In genomic region chr2:9952286-9952737, GRCh38 we compare ENCODE assay signal across 9 cellular contexts. TPM values are rescaled to one million over a fixed set of nuclear protein-coding genes. Genes with fewer than 3 reads are reported as not detected.
A peak's percentile ranks its signal among the peaks of the same experiment; 100 is the strongest.
DNase-seq lines count a peak whose midpoint lies in the region; ATAC-seq and TF ChIP-seq lines count a peak whose summit lies in the region.
"Had no signal": no experiment of that assay in that cellular context is flagged by ENCODE, and none has a peak within 500 bp of the region (broad histone marks: within the 10 kb centered on the region; RNA-seq: fewer than 3 reads in every experiment).

No MANE protein-coding gene starts in this region.

- no peak overlapping the region for H3K27ac Mint-ChIP-seq in central memory CD8-positive, alpha-beta T cell (ENCODE audit: low read depth)

- H3K36me3 ChIP-seq in A673 (ENCODE audit: insufficient read depth, low read length, poor library complexity, severe bottlenecking) (no peaks in the 10 kb centered on the region), HUES64 (ENCODE audit: insufficient read depth, low read length) (no peaks in the 10 kb centered on the region), mucosa of stomach (ENCODE audit: control insufficient read depth, insufficient read depth, low read length) (no peaks in the 10 kb centered on the region)

- CTCF ChIA-PET in A673 (lab: Charles Lee) (no interaction called here), GM10248 (lab: Yijun Ruan, JAX) (interaction anchor here (0.9 to 1.5 kb wide), 3 partner anchors 9 to 139 kb away, joined by 3 to 4 read pairs (median 3); no protein-coding TSS in a partner anchor)

- peak overlapping the region; percentile 67 for H3K4me3 ChIP-seq in A673 (ENCODE audit: low read depth, low read length, poor library complexity, severe bottlenecking)
- H3K4me3 ChIP-seq in HUES64 (ENCODE audit: low read length), result peak overlapping the region; percentile 68
- H3K4me3 ChIP-seq in mucosa of stomach (ENCODE audit: low read length), result no peak overlapping the region

- H3K9me3 Mint-ChIP-seq in central memory CD8-positive, alpha-beta T cell, result no peaks in the 10 kb centered on the region

- peaks cover 6% of the 10 kb centered on the region for H3K4me1 Mint-ChIP-seq in central memory CD8-positive, alpha-beta T cell

- H3K9ac ChIP-seq in HUES64 (ENCODE audit: low read depth, low read length), result no peak overlapping the region
- peak overlapping the region; percentile 60 for H3K9ac ChIP-seq in mucosa of stomach (ENCODE audit: low read length)

- intact Hi-C loops in A673 (cut with micrococcal nuclease; ENCODE audit: unreplicated experiment), result no loop called here

- WGBS in HUES64, result 28% methylated on average over 15 of the region's 15 CpGs

- H3K27ac ChIP-seq in A673 (ENCODE audit: low read depth, low read length, poor library complexity, severe bottlenecking) (no peak overlapping the region), HUES64 (ENCODE audit: low read depth, low read length) (no peak overlapping the region)

- TF ChIP-seq CTCF in A673 (conservative IDR thresholded peaks at IDR 0.05; ENCODE audit: low read depth, low read length) (no peak), GM10248 (IDR thresholded peaks at IDR 0.05; ENCODE audit: control extremely low read depth, extremely low read depth, low read depth, missing control alignments) (no peak)

- H3K36me3 Mint-ChIP-seq in central memory CD8-positive, alpha-beta T cell (ENCODE audit: insufficient read depth), result peaks cover 5% of the 10 kb centered on the region

- peaks cover 57% of the 10 kb centered on the region for H3K27me3 Mint-ChIP-seq in central memory CD8-positive, alpha-beta T cell

- POLR2A ChIA-PET in A673 (lab: Charles Lee; ENCODE audit: low non-redundant PET), result no interaction called here
- POLR2A ChIA-PET in GM10248 (lab: Yijun Ruan, JAX), result no interaction called here

- peaks cover 29% of the 10 kb centered on the region for H3K27me3 ChIP-seq in A673 (replicated peaks; ENCODE audit: insufficient read depth, low read depth, low read length, poor library complexity)
- H3K27me3 ChIP-seq in HUES64 (ENCODE audit: insufficient read depth, low read length), result peaks cover 55% of the 10 kb centered on the region
- H3K27me3 ChIP-seq in mucosa of stomach (ENCODE audit: control insufficient read depth, insufficient read depth, low read length), result peaks cover 19% of the 10 kb centered on the region

- no peaks in the 10 kb centered on the region for H3K4me1 ChIP-seq in A673 (ENCODE audit: insufficient read depth, low read length, poor library complexity, severe bottlenecking)
- no peaks in the 10 kb centered on the region for H3K4me1 ChIP-seq in HUES64 (ENCODE audit: insufficient read depth, low read length)
- H3K4me1 ChIP-seq in mucosa of stomach (ENCODE audit: control insufficient read depth, insufficient read depth, low read length), result peaks cover 7% of the 10 kb centered on the region

- BruUV-seq in A673 (replicated peaks; lab: Mats Ljungman, UMichigan), result no TSS peak

- no peaks in the 10 kb centered on the region for H3K9me3 ChIP-seq in A673 (ENCODE audit: low read depth, low read length, poor library complexity, severe bottlenecking)
- H3K9me3 ChIP-seq in HUES64 (ENCODE audit: insufficient read depth, low read depth, low read length), result no peaks in the 10 kb centered on the region
- no peaks in the 10 kb centered on the region for H3K9me3 ChIP-seq in mucosa of stomach (ENCODE audit: control insufficient read depth, low read length)

- H3K4me3 Mint-ChIP-seq in central memory CD8-positive, alpha-beta T cell, result peak overlapping the region; percentile 86

- no peak for ATAC-seq in central memory CD8-positive, alpha-beta T cell (replicated peaks; ENCODE audit: extremely low read depth, poor library complexity, severe bottlenecking)

- DNase-seq in A673 (ENCODE audit: low spot score), result no peak
- no peak for DNase-seq in central memory CD8-positive, alpha-beta T cell (ENCODE audit: low spot score in 2 of 2)
- DNase-seq in MV-4-11 (lab: John Stamatoyannopoulos, UW), result no peak
- DNase-seq in GM10248 (ENCODE audit: extremely low spot score), result no peak
- DNase-seq in COR-L47 (lab: John Stamatoyannopoulos, UW), result no peak
- DNase-seq in hepatic stellate cell (ENCODE audit: low spot score), result no peak
- DNase-seq: NCI-H526 treated with DMSO at 0.1 percent for 48 hours had no signal

RNA-seq across cellular contexts. Expression of gene GRHL1, which starts 0.8 kb away (rescaled TPM):
- 0.13 and 0.42 TPM in 2 replicates for total RNA-seq in A673 (2021)
- 1.5 TPM for polyA plus RNA-seq in HUES64 (2013, experiment 1 of 2)
- polyA plus RNA-seq in HUES64 (2013, experiment 2 of 2), result 1.9 TPM
